Comparison of ENCODE assay signal across 2 cellular contexts in genomic region chr1:216841165-216841564, GRCh38.
TF ChIP-seq lines count a peak whose summit lies in the region.

No MANE protein-coding gene starts in this region.

TF ChIP-seq in GM23338, 12 proteins besides CTCF, POLR2A, EP300 and RAD21 (continued from another document):
- TF ChIP-seq, protein P1, sequence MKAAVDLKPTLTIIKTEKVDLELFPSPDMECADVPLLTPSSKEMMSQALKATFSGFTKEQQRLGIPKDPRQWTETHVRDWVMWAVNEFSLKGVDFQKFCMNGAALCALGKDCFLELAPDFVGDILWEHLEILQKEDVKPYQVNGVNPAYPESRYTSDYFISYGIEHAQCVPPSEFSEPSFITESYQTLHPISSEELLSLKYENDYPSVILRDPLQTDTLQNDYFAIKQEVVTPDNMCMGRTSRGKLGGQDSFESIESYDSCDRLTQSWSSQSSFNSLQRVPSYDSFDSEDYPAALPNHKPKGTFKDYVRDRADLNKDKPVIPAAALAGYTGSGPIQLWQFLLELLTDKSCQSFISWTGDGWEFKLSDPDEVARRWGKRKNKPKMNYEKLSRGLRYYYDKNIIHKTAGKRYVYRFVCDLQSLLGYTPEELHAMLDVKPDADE (IDR thresholded peaks at IDR 0.05), result no peak
- TF ChIP-seq EZH2phosphoT487 (IDR thresholded peaks at IDR 0.05; ENCODE audit: unreplicated experiment), result no peak
- TF ChIP-seq EZH2 (IDR thresholded peaks at IDR 0.05; ENCODE audit: low read depth, unreplicated experiment), result no peak
- TF ChIP-seq, protein P2, sequence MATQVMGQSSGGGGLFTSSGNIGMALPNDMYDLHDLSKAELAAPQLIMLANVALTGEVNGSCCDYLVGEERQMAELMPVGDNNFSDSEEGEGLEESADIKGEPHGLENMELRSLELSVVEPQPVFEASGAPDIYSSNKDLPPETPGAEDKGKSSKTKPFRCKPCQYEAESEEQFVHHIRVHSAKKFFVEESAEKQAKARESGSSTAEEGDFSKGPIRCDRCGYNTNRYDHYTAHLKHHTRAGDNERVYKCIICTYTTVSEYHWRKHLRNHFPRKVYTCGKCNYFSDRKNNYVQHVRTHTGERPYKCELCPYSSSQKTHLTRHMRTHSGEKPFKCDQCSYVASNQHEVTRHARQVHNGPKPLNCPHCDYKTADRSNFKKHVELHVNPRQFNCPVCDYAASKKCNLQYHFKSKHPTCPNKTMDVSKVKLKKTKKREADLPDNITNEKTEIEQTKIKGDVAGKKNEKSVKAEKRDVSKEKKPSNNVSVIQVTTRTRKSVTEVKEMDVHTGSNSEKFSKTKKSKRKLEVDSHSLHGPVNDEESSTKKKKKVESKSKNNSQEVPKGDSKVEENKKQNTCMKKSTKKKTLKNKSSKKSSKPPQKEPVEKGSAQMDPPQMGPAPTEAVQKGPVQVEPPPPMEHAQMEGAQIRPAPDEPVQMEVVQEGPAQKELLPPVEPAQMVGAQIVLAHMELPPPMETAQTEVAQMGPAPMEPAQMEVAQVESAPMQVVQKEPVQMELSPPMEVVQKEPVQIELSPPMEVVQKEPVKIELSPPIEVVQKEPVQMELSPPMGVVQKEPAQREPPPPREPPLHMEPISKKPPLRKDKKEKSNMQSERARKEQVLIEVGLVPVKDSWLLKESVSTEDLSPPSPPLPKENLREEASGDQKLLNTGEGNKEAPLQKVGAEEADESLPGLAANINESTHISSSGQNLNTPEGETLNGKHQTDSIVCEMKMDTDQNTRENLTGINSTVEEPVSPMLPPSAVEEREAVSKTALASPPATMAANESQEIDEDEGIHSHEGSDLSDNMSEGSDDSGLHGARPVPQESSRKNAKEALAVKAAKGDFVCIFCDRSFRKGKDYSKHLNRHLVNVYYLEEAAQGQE (IDR thresholded peaks at IDR 0.05; ENCODE audit: unreplicated experiment), result no peak
- TF ChIP-seq, protein P3, sequence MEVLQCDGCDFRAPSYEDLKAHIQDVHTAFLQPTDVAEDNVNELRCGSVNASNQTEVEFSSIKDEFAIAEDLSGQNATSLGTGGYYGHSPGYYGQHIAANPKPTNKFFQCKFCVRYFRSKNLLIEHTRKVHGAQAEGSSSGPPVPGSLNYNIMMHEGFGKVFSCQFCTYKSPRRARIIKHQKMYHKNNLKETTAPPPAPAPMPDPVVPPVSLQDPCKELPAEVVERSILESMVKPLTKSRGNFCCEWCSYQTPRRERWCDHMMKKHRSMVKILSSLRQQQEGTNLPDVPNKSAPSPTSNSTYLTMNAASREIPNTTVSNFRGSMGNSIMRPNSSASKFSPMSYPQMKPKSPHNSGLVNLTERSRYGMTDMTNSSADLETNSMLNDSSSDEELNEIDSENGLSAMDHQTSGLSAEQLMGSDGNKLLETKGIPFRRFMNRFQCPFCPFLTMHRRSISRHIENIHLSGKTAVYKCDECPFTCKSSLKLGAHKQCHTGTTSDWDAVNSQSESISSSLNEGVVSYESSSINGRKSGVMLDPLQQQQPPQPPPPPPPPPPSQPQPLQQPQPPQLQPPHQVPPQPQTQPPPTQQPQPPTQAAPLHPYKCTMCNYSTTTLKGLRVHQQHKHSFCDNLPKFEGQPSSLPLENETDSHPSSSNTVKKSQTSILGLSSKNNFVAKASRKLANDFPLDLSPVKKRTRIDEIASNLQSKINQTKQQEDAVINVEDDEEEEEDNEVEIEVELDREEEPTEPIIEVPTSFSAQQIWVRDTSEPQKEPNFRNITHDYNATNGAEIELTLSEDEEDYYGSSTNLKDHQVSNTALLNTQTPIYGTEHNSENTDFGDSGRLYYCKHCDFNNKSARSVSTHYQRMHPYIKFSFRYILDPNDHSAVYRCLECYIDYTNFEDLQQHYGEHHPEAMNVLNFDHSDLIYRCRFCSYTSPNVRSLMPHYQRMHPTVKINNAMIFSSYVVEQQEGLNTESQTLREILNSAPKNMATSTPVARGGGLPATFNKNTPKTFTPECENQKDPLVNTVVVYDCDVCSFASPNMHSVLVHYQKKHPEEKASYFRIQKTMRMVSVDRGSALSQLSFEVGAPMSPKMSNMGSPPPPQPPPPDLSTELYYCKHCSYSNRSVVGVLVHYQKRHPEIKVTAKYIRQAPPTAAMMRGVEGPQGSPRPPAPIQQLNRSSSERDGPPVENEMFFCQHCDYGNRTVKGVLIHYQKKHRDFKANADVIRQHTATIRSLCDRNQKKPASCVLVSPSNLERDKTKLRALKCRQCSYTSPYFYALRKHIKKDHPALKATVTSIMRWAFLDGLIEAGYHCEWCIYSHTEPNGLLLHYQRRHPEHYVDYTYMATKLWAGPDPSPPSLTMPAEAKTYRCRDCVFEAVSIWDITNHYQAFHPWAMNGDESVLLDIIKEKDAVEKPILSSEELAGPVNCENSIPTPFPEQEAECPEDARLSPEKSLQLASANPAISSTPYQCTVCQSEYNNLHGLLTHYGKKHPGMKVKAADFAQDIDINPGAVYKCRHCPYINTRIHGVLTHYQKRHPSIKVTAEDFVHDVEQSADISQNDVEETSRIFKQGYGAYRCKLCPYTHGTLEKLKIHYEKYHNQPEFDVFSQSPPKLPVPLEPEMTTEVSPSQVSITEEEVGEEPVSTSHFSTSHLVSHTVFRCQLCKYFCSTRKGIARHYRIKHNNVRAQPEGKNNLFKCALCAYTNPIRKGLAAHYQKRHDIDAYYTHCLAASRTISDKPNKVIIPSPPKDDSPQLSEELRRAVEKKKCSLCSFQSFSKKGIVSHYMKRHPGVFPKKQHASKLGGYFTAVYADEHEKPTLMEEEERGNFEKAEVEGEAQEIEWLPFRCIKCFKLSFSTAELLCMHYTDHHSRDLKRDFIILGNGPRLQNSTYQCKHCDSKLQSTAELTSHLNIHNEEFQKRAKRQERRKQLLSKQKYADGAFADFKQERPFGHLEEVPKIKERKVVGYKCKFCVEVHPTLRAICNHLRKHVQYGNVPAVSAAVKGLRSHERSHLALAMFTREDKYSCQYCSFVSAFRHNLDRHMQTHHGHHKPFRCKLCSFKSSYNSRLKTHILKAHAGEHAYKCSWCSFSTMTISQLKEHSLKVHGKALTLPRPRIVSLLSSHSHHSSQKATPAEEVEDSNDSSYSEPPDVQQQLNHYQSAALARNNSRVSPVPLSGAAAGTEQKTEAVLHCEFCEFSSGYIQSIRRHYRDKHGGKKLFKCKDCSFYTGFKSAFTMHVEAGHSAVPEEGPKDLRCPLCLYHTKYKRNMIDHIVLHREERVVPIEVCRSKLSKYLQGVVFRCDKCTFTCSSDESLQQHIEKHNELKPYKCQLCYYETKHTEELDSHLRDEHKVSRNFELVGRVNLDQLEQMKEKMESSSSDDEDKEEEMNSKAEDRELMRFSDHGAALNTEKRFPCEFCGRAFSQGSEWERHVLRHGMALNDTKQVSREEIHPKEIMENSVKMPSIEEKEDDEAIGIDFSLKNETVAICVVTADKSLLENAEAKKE (CRISPR knock-in tag; IDR thresholded peaks at IDR 0.05), result no peak
- no peak for TF ChIP-seq POLR2AphosphoS5 (IDR thresholded peaks at IDR 0.05; ENCODE audit: low read depth)

TF ChIP-seq in SK-N-SH, 30 proteins besides CTCF, POLR2A, EP300 and RAD21 (continued from another document):
- TF ChIP-seq CHD2 (IDR thresholded peaks at IDR 0.05; ENCODE audit: low read length, partially characterized antibody) (peak; percentile 79), TCF12 (IDR thresholded peaks at IDR 0.05) (peak; percentile 34; the same call in 1 of the 2 replicates), RFX5 (IDR thresholded peaks at IDR 0.05; ENCODE audit: low read length) (no peak), FOXJ3 (CRISPR knock-in tag; IDR thresholded peaks at IDR 0.05) (peak; percentile 73)
